ENCODE assay signal across 10 cellular contexts in genomic region chr22:27438271-27438980, GRCh38.
DNase-seq lines count a peak whose midpoint lies in the region; ATAC-seq and TF ChIP-seq lines count a peak whose summit lies in the region.
"Had no signal": no experiment of that assay in that cellular context is flagged by ENCODE, and none has a peak within 500 bp of the region (broad histone marks: within the 10 kb centered on the region; RNA-seq: fewer than 3 reads in every experiment).

No MANE protein-coding gene starts in this region.

- peaks cover 21% of the 10 kb centered on the region for H3K4me1 ChIP-seq in lower lobe of right lung

- TF ChIP-seq CTCF in brain (conservative IDR thresholded peaks at IDR 0.05) (no peak), nephron (IDR thresholded peaks at IDR 0.05; ENCODE audit: unreplicated experiment in 3 of 3) (no peak), lower lobe of right lung (IDR thresholded peaks at IDR 0.05) (no peak)

- H3K27ac Mint-ChIP-seq in brain (peak overlapping the region; percentile 73 to 96 (median 88)), nephron (peak overlapping the region; percentile 45 to 80 (median 74)), immature natural killer cell (no peak overlapping the region)
- no peak overlapping the region for H3K27ac Mint-ChIP-seq in activated T-helper 1 cell treated with anti-CD3 and anti-CD28 coated beads, Interleukin-12 subunit alpha, Interleukin-12 subunit beta, Interleukin-2, Interleukin-4 antibody, amounts not matched to agents 30 ng/mL and 10 ng/mL and 1 ng/mL, durations not matched to agents 14 hours and 24 hours and 36 hours
- H3K27ac Mint-ChIP-seq: WTC11 had no signal

- H3K27me3 ChIP-seq in lower lobe of right lung (ENCODE audit: low read depth): peaks cover 16% of the 10 kb centered on the region

- H3K27ac ChIP-seq in lower lobe of right lung: no peak overlapping the region
- H3K27ac ChIP-seq: upper lobe of right lung had no signal

- H3K27me3 Mint-ChIP-seq in brain (peaks cover 19% of the 10 kb centered on the region), nephron (ENCODE audit: low read depth) (peaks cover 30% of the 10 kb centered on the region), immature natural killer cell (ENCODE audit: low read depth in 3 of 3) (peaks cover 0 to 3% (median 2%) of the 10 kb centered on the region in 3 donors)
- no peaks in the 10 kb centered on the region for H3K27me3 Mint-ChIP-seq in activated T-helper 1 cell treated with anti-CD3 and anti-CD28 coated beads, Interleukin-12 subunit alpha, Interleukin-12 subunit beta, Interleukin-2, Interleukin-4 antibody, amounts not matched to agents 30 ng/mL and 10 ng/mL and 1 ng/mL, durations not matched to agents 14 hours and 24 hours and 36 hours (ENCODE audit: insufficient read depth)

- H3K9me3 Mint-ChIP-seq in brain (peaks cover 0 to 24% (median 0%) of the 10 kb centered on the region in 5 experiments), nephron (no peaks in the 10 kb centered on the region), immature natural killer cell (peaks cover 0 to 1% (median 0%) of the 10 kb centered on the region in 6 donors)
- H3K9me3 Mint-ChIP-seq in activated T-helper 1 cell treated with anti-CD3 and anti-CD28 coated beads, Interleukin-12 subunit alpha, Interleukin-12 subunit beta, Interleukin-2, Interleukin-4 antibody, amounts not matched to agents 30 ng/mL and 10 ng/mL and 1 ng/mL, durations not matched to agents 14 hours and 24 hours and 36 hours: no peaks in the 10 kb centered on the region
- H3K9me3 Mint-ChIP-seq: WTC11 had no signal

- H3K36me3 ChIP-seq in lower lobe of right lung: no peaks in the 10 kb centered on the region
- H3K36me3 ChIP-seq: upper lobe of right lung had no signal

- H3K4me1 Mint-ChIP-seq in brain (peaks cover 95% of the 10 kb centered on the region), nephron (peaks cover 80% of the 10 kb centered on the region), immature natural killer cell (no peaks in the 10 kb centered on the region)
- no peaks in the 10 kb centered on the region for H3K4me1 Mint-ChIP-seq in activated T-helper 1 cell treated with anti-CD3 and anti-CD28 coated beads, Interleukin-12 subunit alpha, Interleukin-12 subunit beta, Interleukin-2, Interleukin-4 antibody, amounts not matched to agents 30 ng/mL and 10 ng/mL and 1 ng/mL, durations not matched to agents 14 hours and 24 hours and 36 hours (ENCODE audit: low read depth)

- H3K36me3 Mint-ChIP-seq in brain (no peaks in the 10 kb centered on the region), nephron (ENCODE audit: low read depth) (no peaks in the 10 kb centered on the region), immature natural killer cell (no peaks in the 10 kb centered on the region)
- no peaks in the 10 kb centered on the region for H3K36me3 Mint-ChIP-seq in activated T-helper 1 cell treated with anti-CD3 and anti-CD28 coated beads, Interleukin-12 subunit alpha, Interleukin-12 subunit beta, Interleukin-2, Interleukin-4 antibody, amounts not matched to agents 30 ng/mL and 10 ng/mL and 1 ng/mL, durations not matched to agents 14 hours and 24 hours and 36 hours (ENCODE audit: low read depth)
- H3K36me3 Mint-ChIP-seq: WTC11 had no signal

- ATAC-seq in lower lobe of right lung (no peak), HG03097 (IDR thresholded peaks at IDR 0.05; ENCODE audit: low FRiP score, unreplicated experiment) (no peak)
- ATAC-seq: upper lobe of right lung, WTC11 had no signal

- no peaks in the 10 kb centered on the region for H3K9me3 ChIP-seq in lower lobe of right lung
- H3K9me3 ChIP-seq: upper lobe of right lung had no signal

- intact Hi-C loops in lower lobe of right lung (cut with DNase I): no loop called here
- intact Hi-C loops in activated T-helper 1 cell treated with anti-CD3 and anti-CD28 coated beads, Interleukin-12 subunit alpha, Interleukin-12 subunit beta, Interleukin-2, Interleukin-4 antibody, amounts not matched to agents 30 ng/mL and 10 ng/mL and 1 ng/mL, durations not matched to agents 14 hours and 24 hours and 36 hours (cut with micrococcal nuclease): no loop called here

- DNase-seq in AG08396 (ENCODE audit: low spot score): peak; percentile 27
- DNase-seq in LHCN-M2 (ENCODE audit: low read depth): peak; percentile 48
- no peak for DNase-seq in lower lobe of right lung
- no peak for DNase-seq in immature natural killer cell
- DNase-seq in activated T-helper 1 cell treated with anti-CD3 and anti-CD28 coated beads, Interleukin-12 subunit alpha, Interleukin-12 subunit beta, Interleukin-2, Interleukin-4 antibody, amounts not matched to agents 30 ng/mL and 10 ng/mL and 1 ng/mL, durations not matched to agents 14 hours and 24 hours and 36 hours (ENCODE audit: low spot score): no peak
- DNase-seq: upper lobe of right lung had no signal

- H3K4me3 Mint-ChIP-seq in brain (peak overlapping the region; percentile 59 to 72 (median 65)), nephron (no peak overlapping the region), immature natural killer cell (no peak overlapping the region)
- no peak overlapping the region for H3K4me3 Mint-ChIP-seq in activated T-helper 1 cell treated with anti-CD3 and anti-CD28 coated beads, Interleukin-12 subunit alpha, Interleukin-12 subunit beta, Interleukin-2, Interleukin-4 antibody, amounts not matched to agents 30 ng/mL and 10 ng/mL and 1 ng/mL, durations not matched to agents 14 hours and 24 hours and 36 hours
- H3K4me3 Mint-ChIP-seq: WTC11 had no signal

- no peak overlapping the region for H3K4me3 ChIP-seq in lower lobe of right lung
- H3K4me3 ChIP-seq: upper lobe of right lung had no signal

Comparison
In these comparisons a context has a peak if more than half of its experiments do, and no peak if none do; other contexts are left out.
1. DNase-seq: peak in AG08396 (single experiment) and LHCN-M2 (single experiment); none in lower lobe of right lung (single experiment), immature natural killer cell (0 of 3) and activated T-helper 1 cell treated with anti-CD3 and anti-CD28 coated beads, Interleukin-12 subunit alpha, Interleukin-12 subunit beta, Interleukin-2, Interleukin-4 antibody, amounts not matched to agents 30 ng/mL and 10 ng/mL and 1 ng/mL, durations not matched to agents 14 hours and 24 hours and 36 hours (single experiment).
2. H3K27ac Mint-ChIP-seq: peak in brain (5 of 5) and nephron (3 of 3); none in immature natural killer cell (0 of 6) and activated T-helper 1 cell treated with anti-CD3 and anti-CD28 coated beads, Interleukin-12 subunit alpha, Interleukin-12 subunit beta, Interleukin-2, Interleukin-4 antibody, amounts not matched to agents 30 ng/mL and 10 ng/mL and 1 ng/mL, durations not matched to agents 14 hours and 24 hours and 36 hours (single experiment).
3. H3K4me3 Mint-ChIP-seq: peak in brain (5 of 5); none in nephron (0 of 3), immature natural killer cell (0 of 5) and activated T-helper 1 cell treated with anti-CD3 and anti-CD28 coated beads, Interleukin-12 subunit alpha, Interleukin-12 subunit beta, Interleukin-2, Interleukin-4 antibody, amounts not matched to agents 30 ng/mL and 10 ng/mL and 1 ng/mL, durations not matched to agents 14 hours and 24 hours and 36 hours (single experiment).